ENCODE assay signal across 18 cellular contexts in the genomic region with DNA sequence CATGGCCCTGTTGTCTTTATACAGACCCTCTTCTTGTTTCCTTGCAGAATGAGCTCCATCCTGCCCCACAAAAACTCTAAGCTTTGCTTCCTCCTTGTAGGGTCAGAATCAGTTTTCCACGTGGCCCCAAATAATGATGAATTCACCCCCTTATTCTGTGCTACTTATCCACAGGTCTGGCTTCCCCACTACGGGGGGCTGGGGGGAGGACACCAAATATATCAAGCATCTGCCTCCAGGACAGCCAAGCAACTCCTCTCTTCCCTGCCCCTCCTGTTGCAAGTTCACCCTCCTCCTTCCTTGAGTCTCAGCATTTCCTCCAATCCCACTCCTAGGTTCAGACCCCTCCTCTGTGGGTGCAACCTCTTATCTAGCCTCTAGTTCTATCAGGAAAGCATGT.
DNase-seq lines count a peak whose midpoint lies in the region; ATAC-seq and TF ChIP-seq lines count a peak whose summit lies in the region.
"Had no signal": no experiment of that assay in that cellular context is flagged by ENCODE, and none has a peak within 500 bp of the region (broad histone marks: within the 10 kb centered on the region; RNA-seq: fewer than 3 reads in every experiment).

No MANE protein-coding gene starts in this region.

- H3K36me3 ChIP-seq in right atrium auricular region, result no peaks in the 10 kb centered on the region

- no peak for ATAC-seq in left colon
- ATAC-seq: A549 had no signal

- no peaks in the 10 kb centered on the region for H3K27me3 Mint-ChIP-seq in osteocyte (ENCODE audit: unreplicated experiment)

- no peak overlapping the region for H3K27ac Mint-ChIP-seq in osteocyte (ENCODE audit: unreplicated experiment)

- H3K4me1 Mint-ChIP-seq in osteocyte (ENCODE audit: unreplicated experiment), result no peaks in the 10 kb centered on the region
- H3K4me1 Mint-ChIP-seq: CD8-positive, alpha-beta memory T cell had no signal

- intact Hi-C loops in cardiac septum (cut with DNase I), result no loop called here
- intact Hi-C loops in left colon (cut with DNase I, micrococcal nuclease), result no loop called here

- DNase-seq in right atrium auricular region (ENCODE audit: low spot score), result peak; percentile 42
- DNase-seq in cardiac septum (ENCODE audit: low spot score), result no peak
- peak; percentile 12 for DNase-seq in OCI-M1 (lab: John Stamatoyannopoulos, UW)
- peak; percentile 69 for DNase-seq in osteocyte (ENCODE audit: extremely low spot score, unreplicated experiment)
- no peak for DNase-seq in NCI-H2081 (lab: John Stamatoyannopoulos, UW)
- no peak for DNase-seq in SIG-M5 treated with dmso at 0.1 percent for 504 hours (lab: John Stamatoyannopoulos, UW; ENCODE audit: unreplicated experiment)
- DNase-seq in left colon, result no peak
- DNase-seq: AML-193; CD8-positive, alpha-beta memory T cell; COR-L47; DMS153; DMS79; GF-D8; GM23248; HCEC 1CT had no signal

- H3K4me1 ChIP-seq in right atrium auricular region, result no peaks in the 10 kb centered on the region

- no peaks in the 10 kb centered on the region for H3K9me3 ChIP-seq in right atrium auricular region
- H3K9me3 ChIP-seq: A549 had no signal

- TF ChIP-seq CTCF in right atrium auricular region (IDR thresholded peaks at IDR 0.05) (no peak), osteocyte (IDR thresholded peaks at IDR 0.05) (no peak)

- no peak overlapping the region for H3K27ac ChIP-seq in right atrium auricular region
- H3K27ac ChIP-seq: 22Rv1, GM23248, HL-60 had no signal

- peaks cover 5% of the 10 kb centered on the region for H3K9me3 Mint-ChIP-seq in osteocyte (ENCODE audit: unreplicated experiment)
- H3K9me3 Mint-ChIP-seq: CD8-positive, alpha-beta memory T cell had no signal

- no peak overlapping the region for H3K4me3 ChIP-seq in right atrium auricular region
- H3K4me3 ChIP-seq: A549, GM23248 had no signal

- H3K36me3 Mint-ChIP-seq in osteocyte (ENCODE audit: unreplicated experiment), result no peaks in the 10 kb centered on the region
- H3K36me3 Mint-ChIP-seq: CD8-positive, alpha-beta memory T cell had no signal

- no peaks in the 10 kb centered on the region for H3K27me3 ChIP-seq in right atrium auricular region

- H3K4me3 Mint-ChIP-seq in osteocyte (ENCODE audit: unreplicated experiment), result no peak overlapping the region
- H3K4me3 Mint-ChIP-seq: CD8-positive, alpha-beta memory T cell had no signal

Comparison
In these comparisons a context has a peak if more than half of its experiments do, and no peak if none do; other contexts are left out.
1. DNase-seq: peak in right atrium auricular region (single experiment), OCI-M1 (single experiment) and osteocyte (single experiment); none in cardiac septum (single experiment), NCI-H2081 (0 of 2), SIG-M5 treated with dmso at 0.1 percent for 504 hours (single experiment) and left colon (0 of 2).